16 cellular contexts compared by ENCODE assay signal in genomic region chr14:65237956-65238355, GRCh38.
DNase-seq lines count a peak whose midpoint lies in the region; FAIRE-seq and TF ChIP-seq lines count a peak whose summit lies in the region.
"Had no signal": no experiment of that assay in that cellular context is flagged by ENCODE, and none has a peak within 500 bp of the region (broad histone marks: within the 10 kb centered on the region; RNA-seq: fewer than 3 reads in every experiment).

No MANE protein-coding gene starts in this region.

- no peaks in the 10 kb centered on the region for H3K27me3 Mint-ChIP-seq in chondrocyte (ENCODE audit: low read depth)
- H3K27me3 Mint-ChIP-seq: memory B cell had no signal

- no peak overlapping the region for H4K8ac ChIP-seq in neuronal stem cell (ENCODE audit: low read depth, low read length)

- no CpG with 5 or more reads among the region's 6 CpGs for whole genome bisulfite sequencing in neuronal stem cell (ENCODE audit: extremely low coverage in 2 of 2, insufficient read length in 2 of 2, insufficient replicate concordance in 1 of 2), 2 donors

- no peak overlapping the region for H3K4ac ChIP-seq in neuronal stem cell (ENCODE audit: low read length)

- H3K4me2 ChIP-seq in neuronal stem cell (ENCODE audit: insufficient read depth, low read length, poor library complexity, severe bottlenecking) = no peak overlapping the region

- H3K4me3 ChIP-seq in SJSA1 (no peak overlapping the region), neuronal stem cell (ENCODE audit: low read length in 2 of 2) (no peak overlapping the region)

- no peaks in the 10 kb centered on the region for H3K36me3 ChIP-seq in SJSA1
- no peaks in the 10 kb centered on the region for H3K36me3 ChIP-seq in neuronal stem cell (replicated peaks in 1 of 2; ENCODE audit: control insufficient read depth in 2 of 2, insufficient read depth in 2 of 2, low read length in 2 of 2)

- H3K18ac ChIP-seq in neuronal stem cell (ENCODE audit: low read length) = peak overlapping the region; percentile 46

- H3K27ac Mint-ChIP-seq in chondrocyte (ENCODE audit: unreplicated experiment) = peak overlapping the region; percentile 53

- H3K9me3 Mint-ChIP-seq in chondrocyte (ENCODE audit: low read depth) = peaks cover 7% of the 10 kb centered on the region
- H3K9me3 Mint-ChIP-seq: memory B cell had no signal

- H2BK15ac ChIP-seq in neuronal stem cell (ENCODE audit: low read length) = no peak overlapping the region

- no peak for FAIRE-seq in HTR-8/SVneo (lab: Jason Lieb, UNC)
- FAIRE-seq: bronchial epithelial cell had no signal

- H2BK120ac ChIP-seq in neuronal stem cell (ENCODE audit: low read depth, low read length) = no peak overlapping the region

- no peaks in the 10 kb centered on the region for H3K27me3 ChIP-seq in SJSA1 (replicated peaks)
- H3K27me3 ChIP-seq in neuronal stem cell (ENCODE audit: control insufficient read depth in 3 of 3, insufficient read depth in 3 of 3, low read depth in 1 of 3, low read length in 3 of 3) = peaks cover 0 to 38% (median 0%) of the 10 kb centered on the region in 3 experiments

- H3K14ac ChIP-seq in neuronal stem cell (ENCODE audit: low read length) = no peak overlapping the region

- H2AFZ ChIP-seq in neuronal stem cell (ENCODE audit: low read length) = no peak overlapping the region

- peaks cover 23% of the 10 kb centered on the region for H3K4me1 Mint-ChIP-seq in chondrocyte (ENCODE audit: low read depth)

- H3K9me3 ChIP-seq in SJSA1 (replicated peaks) = no peaks in the 10 kb centered on the region
- no peaks in the 10 kb centered on the region for H3K9me3 ChIP-seq in neuronal stem cell (replicated peaks in 1 of 2; ENCODE audit: control insufficient read depth in 2 of 2, insufficient read depth in 1 of 2, low read depth in 1 of 2, low read length in 2 of 2)

- no peaks in the 10 kb centered on the region for H3K79me1 ChIP-seq in neuronal stem cell (ENCODE audit: low read depth, low read length)

- no peak overlapping the region for H2BK5ac ChIP-seq in neuronal stem cell (ENCODE audit: low read length)

- H3K36me3 Mint-ChIP-seq in chondrocyte (ENCODE audit: low read depth) = no peaks in the 10 kb centered on the region

- DNase-seq in CMK (ENCODE audit: low read depth) (peak; percentile 79), SJSA1 (ENCODE audit: low read depth in 1 of 2, low spot score in 2 of 2) (no peak), chondrocyte (ENCODE audit: low spot score) (no peak), neuronal stem cell (ENCODE audit: low spot score) (no peak), middle frontal gyrus (ENCODE audit: extremely low spot score, low spot score) (no peak), SKM-1 treated with dmso at 0.1 percent for 144 hours (lab: John Stamatoyannopoulos, UW; ENCODE audit: unreplicated experiment) (no peak), HTR-8/SVneo (ENCODE audit: insufficient read length, low spot score) (no peak)
- no peak for DNase-seq in activated effector memory CD4-positive, alpha-beta T cell treated with Interleukin-2 at 50 U/mL for 16 hours
- DNase-seq: activated CD4-positive, alpha-beta T cell treated with anti-CD3 and anti-CD28 coated beads, Interleukin-2, amount 50 U/mL, for 4 hours; activated gamma-delta T cell; DMS153; NCI-H2227 treated with DMSO at 0.1 percent for 48 hours; T-helper 1 cell had no signal

- H4K91ac ChIP-seq in neuronal stem cell (ENCODE audit: low read depth, low read length, poor library complexity) = no peak overlapping the region

- no peak overlapping the region for H3K9ac ChIP-seq in neuronal stem cell (ENCODE audit: low read depth, low read length, poor library complexity)

- no peak overlapping the region for H3K4me3 Mint-ChIP-seq in chondrocyte (ENCODE audit: unreplicated experiment)
- H3K4me3 Mint-ChIP-seq: memory B cell had no signal

- H3K27ac ChIP-seq in SJSA1 (peak overlapping the region; percentile 77), neuronal stem cell (replicated peaks; ENCODE audit: low read length) (no peak overlapping the region)
- H3K27ac ChIP-seq: epithelial cell of prostate had no signal

- H3K23ac ChIP-seq in neuronal stem cell (ENCODE audit: low read depth, low read length, poor library complexity) = no peak overlapping the region

- H3K4me1 ChIP-seq in SJSA1 (replicated peaks) (peaks cover 47% of the 10 kb centered on the region), neuronal stem cell (ENCODE audit: control insufficient read depth in 2 of 2, insufficient read depth in 1 of 2, low read depth in 1 of 2, low read length in 2 of 2) (peaks cover 0 to 16% of the 10 kb centered on the region in 2 donors)

- TF ChIP-seq CTCF in chondrocyte (IDR thresholded peaks at IDR 0.05) = no peak

- no peak overlapping the region for H2BK12ac ChIP-seq in neuronal stem cell (ENCODE audit: low read length)

- H2AK5ac ChIP-seq in neuronal stem cell (ENCODE audit: low read depth, low read length) = peak overlapping the region; percentile 32
